In the genomic region with DNA sequence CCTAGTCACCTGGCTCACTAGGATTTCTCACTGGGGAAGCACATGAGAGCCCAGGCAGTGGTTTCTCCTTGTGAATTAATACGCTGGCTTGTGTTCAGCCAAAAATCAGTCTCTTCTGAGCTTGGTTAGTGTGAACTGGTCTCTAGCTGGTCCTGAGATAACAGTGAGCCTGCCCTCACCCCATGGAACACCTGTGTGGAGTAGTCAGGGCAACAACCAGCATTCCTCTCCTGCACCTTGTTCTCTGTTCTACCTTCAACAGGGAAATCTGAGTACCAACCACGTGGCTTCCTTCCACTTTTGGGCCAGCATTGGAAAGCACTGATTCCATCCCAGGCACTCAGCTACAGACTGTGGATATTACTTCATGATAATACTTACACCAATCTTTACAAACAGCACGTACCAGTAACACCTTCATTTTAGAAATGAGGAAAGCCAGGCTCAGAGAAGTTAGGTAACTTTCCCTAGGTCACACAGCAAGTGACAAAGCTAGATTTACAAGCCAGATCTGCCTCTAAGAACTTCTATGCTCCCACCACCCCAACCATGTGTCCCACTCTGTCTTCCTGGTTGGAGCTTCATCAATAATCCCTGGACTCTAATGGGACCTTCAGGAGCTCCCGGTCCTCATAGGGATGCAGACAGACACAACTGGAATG, we compare ENCODE assay signal across 22 cellular contexts.
DNase-seq lines count a peak whose midpoint lies in the region; ATAC-seq, FAIRE-seq and TF ChIP-seq lines count a peak whose summit lies in the region.
"Had no signal": no experiment of that assay in that cellular context is flagged by ENCODE, and none has a peak within 500 bp of the region (broad histone marks: within the 10 kb centered on the region; RNA-seq: fewer than 3 reads in every experiment).

No MANE protein-coding gene starts in this region.

- intact Hi-C loops in activated CD8-positive, alpha-beta T cell treated with anti-CD3 and anti-CD28 coated beads for 36 hours (cut with micrococcal nuclease) = loop anchor here (5.0 kb wide), 1 partner anchor 117 kb away; no protein-coding TSS in a partner anchor
- intact Hi-C loops in sciatic nerve (cut with DNase I) (no loop called here), Calu3 (cut with micrococcal nuclease; ENCODE audit: unreplicated experiment) (loop anchor here (5.0 to 10.0 kb wide), 2 partner anchors 117 to 325 kb away; no protein-coding TSS in a partner anchor), CD14-positive monocyte (cut with micrococcal nuclease) (no loop called here)

- no peak overlapping the region for H4K5ac ChIP-seq in H1 (ENCODE audit: insufficient read length, low read depth, low read length)

- H3K4ac ChIP-seq in H1 (replicated peaks; ENCODE audit: insufficient read length, low read depth, low read length) = no peak overlapping the region

- no peak overlapping the region for H3K23ac ChIP-seq in H1 (ENCODE audit: insufficient read length)

- TF ChIP-seq RAD21 in H1 (IDR thresholded peaks at IDR 0.05 in 1 of 2, conservative IDR thresholded peaks at IDR 0.05 in 1 of 2; ENCODE audit: low read depth in 2 of 2, low read length in 2 of 2) = no peak

- H3K79me1 ChIP-seq in H1 (ENCODE audit: low read depth, low read length) = no peaks in the 10 kb centered on the region; the same call in 1 of the 2 replicates

- H4K8ac ChIP-seq in H1 (ENCODE audit: extremely low read depth, insufficient read depth, low read length) = no peak overlapping the region

- no peak for TF ChIP-seq EP300 in H1 (IDR thresholded peaks at IDR 0.05; ENCODE audit: borderline replicate concordance in 1 of 2, low read depth in 2 of 2, low read length in 2 of 2)

- no peak overlapping the region for H4K91ac ChIP-seq in H1 (replicated peaks; ENCODE audit: insufficient read length, low read length)

- H3K27me3 ChIP-seq in H1 (replicated peaks in 1 of 4; ENCODE audit: control insufficient read depth in 3 of 4, extremely low read depth in 1 of 4, insufficient read depth in 3 of 4, low read length in 3 of 4) = peaks cover 0 to 10% (median 4%) of the 10 kb centered on the region in 4 experiments; a peak in 5 of 7 replicates

- ATAC-seq in activated CD8-positive, alpha-beta T cell treated with anti-CD3 and anti-CD28 coated beads, Interleukin-2, amount 10 ng/mL, durations not matched to agents 7 days and 5 days = no peak
- ATAC-seq in activated CD8-positive, alpha-beta T cell treated with anti-CD3 and anti-CD28 coated beads for 36 hours = no peak
- ATAC-seq in sciatic nerve = no peak
- ATAC-seq: A549, GM12878, HCT116, PC-3 had no signal

- H3K27ac ChIP-seq in H1 (ENCODE audit: low read depth, low read length) = no peak overlapping the region
- H3K27ac ChIP-seq: A549, GM23248 had no signal

- 85% methylated on average over 4 of the region's 4 CpGs; no CpG with 5 or more reads in 1 of the 2 experiments for WGBS in H1 (ENCODE audit: extremely low coverage in 1 of 2, insufficient coverage in 1 of 2, insufficient read length in 1 of 2, insufficient replicate concordance in 2 of 2, low coverage in 1 of 2, low lambda C conversion rate in 2 of 2, missing lambda C conversion rate in 1 of 2), 2 experiments

- H3K18ac ChIP-seq in H1 (ENCODE audit: extremely low read depth, low read length) = no peak overlapping the region

- H3K4me3 ChIP-seq in H1 (ENCODE audit: extremely low read depth in 1 of 4, insufficient read depth in 2 of 4, low read depth in 3 of 4, low read length in 4 of 4) = no peak overlapping the region
- H3K4me3 ChIP-seq: A549, GM12878, GM23248 had no signal

- H3K4me2 ChIP-seq in H1 (ENCODE audit: insufficient read depth in 1 of 2, low read depth in 2 of 2, low read length in 2 of 2) = no peak overlapping the region
- H3K4me2 ChIP-seq: A549 had no signal

- H4K20me1 ChIP-seq in H1 (replicated peaks in 1 of 2; ENCODE audit: control insufficient read depth in 1 of 2, insufficient read depth in 2 of 2, low read length in 2 of 2) = no peaks in the 10 kb centered on the region

- no peaks in the 10 kb centered on the region for H3K36me3 Mint-ChIP-seq in activated CD8-positive, alpha-beta T cell treated with anti-CD3 and anti-CD28 coated beads, Interleukin-2, amount 10 ng/mL, durations not matched to agents 7 days and 5 days (ENCODE audit: low read depth)
- no peaks in the 10 kb centered on the region for H3K36me3 Mint-ChIP-seq in activated CD8-positive, alpha-beta T cell treated with anti-CD3 and anti-CD28 coated beads for 36 hours (ENCODE audit: low read depth)
- no peaks in the 10 kb centered on the region for H3K36me3 Mint-ChIP-seq in Calu3 (ENCODE audit: insufficient read depth, unreplicated experiment)
- no peaks in the 10 kb centered on the region for H3K36me3 Mint-ChIP-seq in CD14-positive monocyte
- no peaks in the 10 kb centered on the region for H3K36me3 Mint-ChIP-seq in chondrocyte (ENCODE audit: low read depth)
- H3K36me3 Mint-ChIP-seq: CD4-positive, alpha-beta memory T cell had no signal

- H3K14ac ChIP-seq in H1 (ENCODE audit: insufficient read length) = no peak overlapping the region

- H3K23me2 ChIP-seq in H1 (ENCODE audit: low read depth, low read length) = no peaks in the 10 kb centered on the region

- no peaks in the 10 kb centered on the region for H3K79me2 ChIP-seq in H1 (ENCODE audit: control insufficient read depth in 1 of 2, insufficient read depth in 2 of 2, low read length in 2 of 2)

- no peak overlapping the region for H3K27ac Mint-ChIP-seq in activated CD8-positive, alpha-beta T cell treated with anti-CD3 and anti-CD28 coated beads, Interleukin-2, amount 10 ng/mL, durations not matched to agents 7 days and 5 days
- H3K27ac Mint-ChIP-seq in activated CD8-positive, alpha-beta T cell treated with anti-CD3 and anti-CD28 coated beads for 36 hours = no peak overlapping the region
- H3K27ac Mint-ChIP-seq in Calu3 (ENCODE audit: unreplicated experiment) = no peak overlapping the region
- no peak overlapping the region for H3K27ac Mint-ChIP-seq in CD14-positive monocyte
- H3K27ac Mint-ChIP-seq in chondrocyte (ENCODE audit: unreplicated experiment) = no peak overlapping the region
- H3K27ac Mint-ChIP-seq: CD4-positive, alpha-beta memory T cell had no signal

- no peak overlapping the region for H2AFZ ChIP-seq in H1 (ENCODE audit: low read length)
- H2AFZ ChIP-seq: GM23248 had no signal

- H2BK120ac ChIP-seq in H1 (replicated peaks; ENCODE audit: low read depth, low read length) = no peak overlapping the region

- no peak overlapping the region for H2BK12ac ChIP-seq in H1 (ENCODE audit: low read depth, low read length)

- peaks cover 0 to 12% (median 7%) of the 10 kb centered on the region in 4 experiments; a peak in 5 of 7 replicates for H3K4me1 ChIP-seq in H1 (replicated peaks in 1 of 4; ENCODE audit: control insufficient read depth in 3 of 4, insufficient read depth in 4 of 4, low read length in 3 of 4)
- H3K4me1 ChIP-seq: A549 had no signal

- no peak overlapping the region for H3K4me3 Mint-ChIP-seq in activated CD8-positive, alpha-beta T cell treated with anti-CD3 and anti-CD28 coated beads, Interleukin-2, amount 10 ng/mL, durations not matched to agents 7 days and 5 days
- H3K4me3 Mint-ChIP-seq in activated CD8-positive, alpha-beta T cell treated with anti-CD3 and anti-CD28 coated beads for 36 hours = no peak overlapping the region
- H3K4me3 Mint-ChIP-seq in Calu3 (ENCODE audit: low read depth, unreplicated experiment) = no peak overlapping the region
- no peak overlapping the region for H3K4me3 Mint-ChIP-seq in CD14-positive monocyte
- no peak overlapping the region for H3K4me3 Mint-ChIP-seq in chondrocyte (ENCODE audit: unreplicated experiment)
- H3K4me3 Mint-ChIP-seq: CD4-positive, alpha-beta memory T cell had no signal

- no peak overlapping the region for H2BK20ac ChIP-seq in H1 (ENCODE audit: low read length)

- H2AK5ac ChIP-seq in H1 (ENCODE audit: low read depth, low read length) = no peak overlapping the region

- H3K9me3 ChIP-seq in H1 (ENCODE audit: insufficient read depth in 2 of 2, low read depth in 1 of 2, low read length in 1 of 2) = no peaks in the 10 kb centered on the region
- H3K9me3 ChIP-seq: A549 had no signal

- H2BK5ac ChIP-seq in H1 (ENCODE audit: low read depth, low read length) = no peak overlapping the region

- H3K56ac ChIP-seq in H1 (replicated peaks; ENCODE audit: insufficient read length, low read depth, low read length) = no peak overlapping the region

- H3K9ac ChIP-seq in H1 (replicated peaks in 1 of 4; ENCODE audit: extremely low read depth in 1 of 4, low read depth in 3 of 4, low read length in 3 of 4) = no peak overlapping the region
- H3K9ac ChIP-seq: GM23248 had no signal

- H3K36me3 ChIP-seq in H1 (ENCODE audit: control insufficient read depth in 2 of 4, insufficient read depth in 4 of 4, low read length in 3 of 4) = no peaks in the 10 kb centered on the region

- no TSS peak for BruUV-seq in Calu3 (replicated peaks; lab: Mats Ljungman, UMichigan)

- no peak overlapping the region for H2BK15ac ChIP-seq in H1 (ENCODE audit: low read length)

- H3K27me3 Mint-ChIP-seq in activated CD8-positive, alpha-beta T cell treated with anti-CD3 and anti-CD28 coated beads, Interleukin-2, amount 10 ng/mL, durations not matched to agents 7 days and 5 days (ENCODE audit: low read depth) = peaks cover 17% of the 10 kb centered on the region
- H3K27me3 Mint-ChIP-seq in activated CD8-positive, alpha-beta T cell treated with anti-CD3 and anti-CD28 coated beads for 36 hours = peaks cover 11% of the 10 kb centered on the region
- H3K27me3 Mint-ChIP-seq in Calu3 (ENCODE audit: unreplicated experiment) (peaks cover 45% of the 10 kb centered on the region), CD14-positive monocyte (ENCODE audit: low read depth in 3 of 3) (peaks cover 25 to 39% (median 34%) of the 10 kb centered on the region in 3 donors), chondrocyte (ENCODE audit: low read depth) (peaks cover 19% of the 10 kb centered on the region)

- no peak for TF ChIP-seq CTCF in activated CD8-positive, alpha-beta T cell treated with anti-CD3 and anti-CD28 coated beads for 36 hours (IDR thresholded peaks at IDR 0.05)
- TF ChIP-seq CTCF in H1 (IDR thresholded peaks at IDR 0.05; ENCODE audit: control extremely low read depth in 1 of 3, insufficient read depth in 1 of 3, low read depth in 1 of 3, low read length in 3 of 3) (no peak), Calu3 (IDR thresholded peaks at IDR 0.05; ENCODE audit: unreplicated experiment) (no peak), CD14-positive monocyte (IDR thresholded peaks at IDR 0.05) (no peak), chondrocyte (IDR thresholded peaks at IDR 0.05) (no peak)

- CTCF ChIA-PET in activated CD8-positive, alpha-beta T cell treated with anti-CD3 and anti-CD28 coated beads, Interleukin-2, amount 10 ng/mL, durations not matched to agents 7 days and 5 days (lab: Charles Lee) = no interaction called here
- CTCF ChIA-PET in activated CD8-positive, alpha-beta T cell treated with anti-CD3 and anti-CD28 coated beads for 36 hours (lab: Charles Lee) = no interaction called here
- CTCF ChIA-PET in H1 (lab: Charles Lee; ENCODE audit: partially characterized antibody) (interaction anchor here (1.1 to 15.7 kb wide), 17 partner anchors 7 to 118 kb away, joined by 3 to 137 read pairs (median 6); no protein-coding TSS in a partner anchor), Calu3 (lab: Charles Lee) (interaction anchor here (0.7 to 1.0 kb wide), 2 partner anchors 87 to 115 kb away, joined by 3 to 4 read pairs; no protein-coding TSS in a partner anchor)

- no peaks in the 10 kb centered on the region for H3K4me1 Mint-ChIP-seq in activated CD8-positive, alpha-beta T cell treated with anti-CD3 and anti-CD28 coated beads, Interleukin-2, amount 10 ng/mL, durations not matched to agents 7 days and 5 days (ENCODE audit: low read depth)
- H3K4me1 Mint-ChIP-seq in activated CD8-positive, alpha-beta T cell treated with anti-CD3 and anti-CD28 coated beads for 36 hours (ENCODE audit: low read depth) = no peaks in the 10 kb centered on the region
- no peaks in the 10 kb centered on the region for H3K4me1 Mint-ChIP-seq in Calu3 (ENCODE audit: low read depth, unreplicated experiment)
- peaks cover 2% of the 10 kb centered on the region for H3K4me1 Mint-ChIP-seq in CD14-positive monocyte
- H3K4me1 Mint-ChIP-seq in chondrocyte (ENCODE audit: low read depth) = no peaks in the 10 kb centered on the region

- POLR2A ChIA-PET in activated CD8-positive, alpha-beta T cell treated with anti-CD3 and anti-CD28 coated beads, Interleukin-2, amount 10 ng/mL, durations not matched to agents 7 days and 5 days (lab: Charles Lee) = no interaction called here
- POLR2A ChIA-PET in activated CD8-positive, alpha-beta T cell treated with anti-CD3 and anti-CD28 coated beads for 36 hours (lab: Charles Lee) = no interaction called here
- POLR2A ChIA-PET in H1 (lab: Charles Lee; ENCODE audit: partially characterized antibody) = no interaction called here

- FAIRE-seq in H1 (lab: Jason Lieb, UNC) = no peak
- FAIRE-seq: A549, GM12878 had no signal

- no peaks in the 10 kb centered on the region for H3K9me3 Mint-ChIP-seq in activated CD8-positive, alpha-beta T cell treated with anti-CD3 and anti-CD28 coated beads, Interleukin-2, amount 10 ng/mL, durations not matched to agents 7 days and 5 days (ENCODE audit: insufficient read depth)
- no peaks in the 10 kb centered on the region for H3K9me3 Mint-ChIP-seq in activated CD8-positive, alpha-beta T cell treated with anti-CD3 and anti-CD28 coated beads for 36 hours
- H3K9me3 Mint-ChIP-seq in Calu3 (ENCODE audit: low read depth, unreplicated experiment) = no peaks in the 10 kb centered on the region
- H3K9me3 Mint-ChIP-seq in CD14-positive monocyte = peaks cover 0 to 2% (median 0%) of the 10 kb centered on the region in 7 donors
- peaks cover 3% of the 10 kb centered on the region for H3K9me3 Mint-ChIP-seq in chondrocyte (ENCODE audit: low read depth)

- no peak for TF ChIP-seq POLR2A in H1 (IDR thresholded peaks at IDR 0.05; ENCODE audit: control extremely low read depth in 1 of 2, low read depth in 2 of 2, low read length in 2 of 2)

- DNase-seq in activated CD8-positive, alpha-beta T cell treated with anti-CD3 and anti-CD28 coated beads, Interleukin-2, amount 10 ng/mL, durations not matched to agents 7 days and 5 days = peak; percentile 12
- DNase-seq in activated CD8-positive, alpha-beta T cell treated with anti-CD3 and anti-CD28 coated beads for 36 hours = no peak
- DNase-seq in H1 (ENCODE audit: low read depth in 1 of 2, low spot score in 2 of 2) (peak in 1 of 2 experiments; percentile 19), sciatic nerve (ENCODE audit: low spot score) (peak; percentile 4), Calu3 (no peak), CD14-positive monocyte (ENCODE audit: low spot score) (no peak), chondrocyte (ENCODE audit: low spot score) (no peak)
- DNase-seq: CD4-positive, alpha-beta memory T cell; DMS53; EL; GM23248; KG1; NCI-H1694 treated with DMSO at 0.1 percent for 48 hours; NCI-H2227 treated with DMSO at 0.1 percent for 48 hours; NCI-H510A treated with DMSO at 0.1 percent for 48 hours; NCI-H774; PC-3; RPMI8226; SHP77 treated with DMSO at 0.1 percent for 48 hours had no signal

Comparison
In these comparisons a context has a peak if more than half of its experiments do, and no peak if none do; other contexts are left out.
1. DNase-seq: peak in activated CD8-positive, alpha-beta T cell treated with anti-CD3 and anti-CD28 coated beads, Interleukin-2, amount 10 ng/mL, durations not matched to agents 7 days and 5 days (single experiment) and sciatic nerve (single experiment); none in activated CD8-positive, alpha-beta T cell treated with anti-CD3 and anti-CD28 coated beads for 36 hours (single experiment), Calu3 (single experiment), CD14-positive monocyte (single experiment) and chondrocyte (single experiment).
2. CTCF ChIA-PET loops: an anchor here in H1 (1.1 to 15.7 kb wide) and Calu3 (0.7 to 1.0 kb wide); none called in activated CD8-positive, alpha-beta T cell treated with anti-CD3 and anti-CD28 coated beads, Interleukin-2, amount 10 ng/mL, durations not matched to agents 7 days and 5 days and activated CD8-positive, alpha-beta T cell treated with anti-CD3 and anti-CD28 coated beads for 36 hours.
3. intact Hi-C loops: an anchor here in activated CD8-positive, alpha-beta T cell treated with anti-CD3 and anti-CD28 coated beads for 36 hours (5.0 kb wide) and Calu3 (5.0 to 10.0 kb wide); none called in sciatic nerve and CD14-positive monocyte.